Comparison of ENCODE assay signal across 23 cellular contexts in genomic region chr19:50458396-50459066, GRCh38. TPM values are rescaled to one million over a fixed set of nuclear protein-coding genes. Genes with fewer than 3 reads are reported as not detected.
"Had no signal": no experiment of that assay in that cellular context is flagged by ENCODE, and none has a peak within 500 bp of the region (broad histone marks: within the 10 kb centered on the region; RNA-seq: fewer than 3 reads in every experiment).

No MANE protein-coding gene starts in this region.

- H3K9me3 ChIP-seq: body of pancreas, heart left ventricle, testis, upper lobe of right lung had no signal

- H3K4me3 ChIP-seq: body of pancreas, heart left ventricle, testis, upper lobe of right lung had no signal

- DNase-seq: activated CD4-positive, alpha-beta T cell treated with anti-CD3 and anti-CD28 coated beads for 4 hours; activated CD8-positive, alpha-beta memory T cell treated with anti-CD3 and anti-CD28 coated beads for 24 hours; activated effector memory CD4-positive, alpha-beta T cell treated with Interleukin-2 at 50 U/mL for 16 hours; amniotic stem cell; body of pancreas; central memory CD4-positive, alpha-beta T cell; cortex of kidney; effector memory CD8-positive, alpha-beta T cell; heart left ventricle; islet precursor cell; left ventricle myocardium superior; mesenchymal stem cell; nephron progenitor cell; stimulated activated CD4-positive, alpha-beta T cell treated with anti-CD3 and anti-CD28 coated beads, Interleukin-4, amount 100 ng/mL, for 1 hour; stimulated activated CD8-positive, alpha-beta memory T cell treated with anti-CD3 and anti-CD28 coated beads, Interleukin-4, amount 100 ng/mL, for 48 hours; stimulated activated naive CD8-positive, alpha-beta T cell treated with anti-CD3 and anti-CD28 coated beads, Interleukin-15, amount 100 ng/mL, for 72 hours; T-helper 1 cell; testis; upper lobe of right lung had no signal

- H3K4me1 ChIP-seq: body of pancreas, heart left ventricle, testis, upper lobe of right lung had no signal

- H3K36me3 ChIP-seq: heart left ventricle, upper lobe of right lung had no signal

- H3K27me3 ChIP-seq: testis had no signal

- H3K27ac ChIP-seq: body of pancreas, epithelial cell of prostate, heart left ventricle, testis, upper lobe of right lung, VCaP had no signal

RNA-seq across cellular contexts. Expression of gene MYBPC2, which starts 25.8 kb away (rescaled TPM):
- total RNA-seq: body of pancreas, frontal cortex, osteocyte had no signal
- polyA plus RNA-seq: heart left ventricle had no signal

RNA-seq across cellular contexts. Expression of gene SPIB, which starts 39.8 kb away (rescaled TPM):
- total RNA-seq: left ventricle myocardium superior, osteocyte had no signal
